In the genomic region with DNA sequence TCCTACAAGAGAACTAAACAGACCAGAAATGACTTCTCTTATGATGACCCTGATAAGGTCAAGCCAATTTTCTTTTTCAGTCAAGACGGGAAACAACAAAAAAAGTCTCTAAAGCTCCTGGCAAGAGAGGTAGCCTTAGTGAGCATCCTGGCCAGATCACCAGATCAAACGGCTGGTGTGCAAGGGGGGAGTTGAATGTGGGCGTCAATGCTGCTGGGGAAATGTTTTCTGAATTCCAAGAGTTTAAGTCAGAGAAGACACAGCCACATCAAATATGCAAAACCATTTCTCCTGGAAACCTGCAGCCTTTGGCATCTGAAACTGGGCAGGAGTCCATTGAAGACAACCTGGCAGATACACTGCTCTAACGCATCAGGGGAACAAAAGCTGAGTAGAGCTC, we compare ENCODE assay signal across 12 cellular contexts. TPM values are rescaled to one million over a fixed set of nuclear protein-coding genes. Genes with fewer than 3 reads are reported as not detected.
DNase-seq lines count a peak whose midpoint lies in the region; ATAC-seq and TF ChIP-seq lines count a peak whose summit lies in the region.
"Had no signal": no experiment of that assay in that cellular context is flagged by ENCODE, and none has a peak within 500 bp of the region (broad histone marks: within the 10 kb centered on the region; RNA-seq: fewer than 3 reads in every experiment).

No MANE protein-coding gene starts in this region.

- H4K91ac ChIP-seq in trophoblast cell (ENCODE audit: low read depth, low read length) = no peak overlapping the region

- no peak overlapping the region for H3K14ac ChIP-seq in trophoblast cell (ENCODE audit: low read length)

- H3K18ac ChIP-seq in trophoblast cell (ENCODE audit: low read length) = no peak overlapping the region

- no peak overlapping the region for H3K4me2 ChIP-seq in trophoblast cell (ENCODE audit: low read length)

- H3K4me3 ChIP-seq in dorsolateral prefrontal cortex (no peak overlapping the region), trophoblast cell (ENCODE audit: low read depth, low read length) (no peak overlapping the region)
- H3K4me3 ChIP-seq: left lung, SK-N-MC had no signal

- no peak overlapping the region for H2AK5ac ChIP-seq in trophoblast cell (ENCODE audit: low read length)

- H3K4me1 ChIP-seq in trophoblast cell (ENCODE audit: control insufficient read depth in 1 of 2, insufficient read depth in 2 of 2, low read length in 2 of 2) = peaks cover 10 to 19% of the 10 kb centered on the region in 2 experiments

- no peak overlapping the region for H4K12ac ChIP-seq in trophoblast cell (ENCODE audit: low read depth, low read length)

- H2BK12ac ChIP-seq in trophoblast cell (ENCODE audit: low read length) = no peak overlapping the region

- ATAC-seq in HG02623 (IDR thresholded peaks at IDR 0.05; ENCODE audit: unreplicated experiment) = no peak
- no peak for ATAC-seq in GM18498 (IDR thresholded peaks at IDR 0.05; ENCODE audit: unreplicated experiment)
- ATAC-seq: left lung had no signal

- peak overlapping the region; percentile 8; the same call in 1 of the 2 replicates for H3K27ac ChIP-seq in RWPE1
- H3K27ac ChIP-seq in dorsolateral prefrontal cortex = peak overlapping the region in 31 of 59 donors; percentile 1 to 80 (median 43)
- H3K27ac ChIP-seq in trophoblast cell (ENCODE audit: low read depth, low read length) = peak overlapping the region; percentile 85
- H3K27ac ChIP-seq: SK-N-MC had no signal

- intact Hi-C loops in dorsolateral prefrontal cortex (cut with DNase I) = no loop called here

- DNase-seq in G401 (ENCODE audit: low spot score) (peak; percentile 70), RWPE1 (ENCODE audit: low spot score) (no peak), dorsolateral prefrontal cortex (peak in 1 of 10 donors; percentile 26), trophoblast cell (peak; percentile 26 to 27), NCI-H82 (lab: John Stamatoyannopoulos, UW) (no peak), NCI-H146 (lab: John Stamatoyannopoulos, UW) (no peak)
- DNase-seq: activated CD8-positive, alpha-beta memory T cell treated with anti-CD3 and anti-CD28 coated beads, Interleukin-2, amount 50 U/mL, for 4 hours; left lung; NCI-H2171 had no signal

- no CpG with 5 or more reads among the region's 4 CpGs for WGBS in trophoblast cell (ENCODE audit: extremely low coverage, insufficient coverage, insufficient read length)

- no peak for TF ChIP-seq CTCF in RWPE1 (conservative IDR thresholded peaks at IDR 0.05; ENCODE audit: low read depth)
- no peak for TF ChIP-seq CTCF in dorsolateral prefrontal cortex (IDR thresholded peaks at IDR 0.05 in 54 of 56, conservative IDR thresholded peaks at IDR 0.05 in 2 of 56; ENCODE audit: low read depth in 1 of 56, partially characterized antibody in 56 of 56)

- H3K79me2 ChIP-seq in trophoblast cell (ENCODE audit: control insufficient read depth, insufficient read depth, low read length, poor library complexity) = no peaks in the 10 kb centered on the region

- no peak overlapping the region for H3K9ac ChIP-seq in trophoblast cell (ENCODE audit: low read length)

- no peaks in the 10 kb centered on the region for H3K27me3 ChIP-seq in dorsolateral prefrontal cortex
- no peaks in the 10 kb centered on the region for H3K27me3 ChIP-seq in trophoblast cell (ENCODE audit: insufficient read depth, low read length)
- H3K27me3 ChIP-seq: left lung had no signal

- H3K23ac ChIP-seq in trophoblast cell (ENCODE audit: low read length) = no peak overlapping the region

- POLR2A ChIA-PET in RWPE1 (lab: Yijun Ruan, JAX; ENCODE audit: low non-redundant PET) = no interaction called here

- H3K9me3 ChIP-seq in trophoblast cell (ENCODE audit: insufficient read depth, low read depth, low read length) = peaks cover 1% of the 10 kb centered on the region
- H3K9me3 ChIP-seq: left lung had no signal

- H4K8ac ChIP-seq in trophoblast cell (ENCODE audit: low read depth, low read length) = no peak overlapping the region

- CTCF ChIA-PET in RWPE1 (lab: Yijun Ruan, JAX) = interaction anchor here (0.7 kb wide), 1 partner anchor 172 kb away, joined by 3 read pairs; no protein-coding TSS in a partner anchor

- H2BK120ac ChIP-seq in trophoblast cell (ENCODE audit: insufficient read depth, low read length, poor library complexity) = no peak overlapping the region

- H2BK5ac ChIP-seq in trophoblast cell (ENCODE audit: low read depth, low read length, poor library complexity) = no peak overlapping the region

- H3K36me3 ChIP-seq in trophoblast cell (ENCODE audit: control insufficient read depth in 1 of 2, insufficient read depth in 2 of 2, low read length in 2 of 2) = peaks cover 32 to 44% of the 10 kb centered on the region in 2 experiments

- in situ Hi-C loops in G401 (cut with HindIII; ENCODE audit: low sequenced_read_pairs) = no loop called here

- H2AFZ ChIP-seq in trophoblast cell (ENCODE audit: insufficient read depth, low read length, poor library complexity) = no peak overlapping the region

- peaks cover 8% of the 10 kb centered on the region for H3K79me1 ChIP-seq in trophoblast cell (ENCODE audit: low read length)

- no peak overlapping the region for H3K4ac ChIP-seq in trophoblast cell (ENCODE audit: low read depth, low read length)

RNA-seq across cellular contexts. Expression of a gene that starts 16.0 kb away (rescaled TPM):
- 0.74 and 1.1 TPM in 2 replicates for total RNA-seq in G401 (2014; rRNA removed; shearing (Covaris generic))
- 10 to 100 TPM in 39 of 120 experiments, 1 to 10 TPM in 81; 1.8 to 27.0 (median 7.9) TPM for total RNA-seq in dorsolateral prefrontal cortex
- polyA plus RNA-seq in trophoblast cell (2013) = 3.6 and 3.7 TPM in 2 replicates

RNA-seq across cellular contexts. Expression of a gene that starts 51.8 kb away (rescaled TPM):
- 0.58 and 7.3 TPM in 2 replicates for total RNA-seq in G401 (2014; rRNA removed; shearing (Covaris generic))
- total RNA-seq in dorsolateral prefrontal cortex = 10 to 100 TPM in 35 of 120 experiments, 1 to 10 TPM in 85; 1.3 to 25.3 (median 7.9) TPM
- polyA plus RNA-seq in trophoblast cell (2013) = 16.8 and 19.9 TPM in 2 replicates

Comparison
In these comparisons a context has a peak if more than half of its experiments do, and no peak if none do; other contexts are left out.
1. DNase-seq: peak in G401 (single experiment) and trophoblast cell (2 of 2); none in RWPE1 (single experiment), NCI-H82 (single experiment) and NCI-H146 (single experiment).
2. H3K27ac ChIP-seq: peak in every context shown above with its lines; median percentile 85 in trophoblast cell; 43 in dorsolateral prefrontal cortex; 8 in RWPE1.